In the genomic region with DNA sequence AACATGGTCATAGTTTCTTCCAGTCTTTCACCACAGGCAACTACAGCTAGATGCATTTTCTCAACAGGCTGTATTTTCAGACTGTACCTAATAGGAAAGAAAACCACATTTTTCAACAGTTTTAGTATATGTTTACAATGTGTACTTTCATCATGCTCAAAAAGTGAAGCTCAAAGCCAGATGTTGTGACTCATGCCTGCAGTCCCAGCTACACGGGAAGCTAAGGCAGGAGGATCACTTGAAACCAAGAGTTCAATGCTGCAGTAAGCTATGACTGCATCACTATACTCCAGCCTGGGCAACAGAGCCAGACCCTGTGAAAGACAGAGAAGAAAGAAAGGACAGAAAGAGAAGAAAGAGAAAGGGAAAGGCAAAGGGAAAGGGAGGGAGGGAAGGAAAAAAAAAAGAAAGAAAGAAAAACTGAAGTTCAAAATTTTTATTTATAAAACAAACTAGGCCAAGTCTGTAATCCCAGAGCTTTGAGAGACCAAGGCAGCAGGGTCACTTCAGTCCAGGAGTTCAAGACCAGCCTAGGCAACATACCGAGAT, we compare ENCODE assay signal across 1 cellular context.
TF ChIP-seq lines count a peak whose summit lies in the region.

No MANE protein-coding gene starts in this region.

TF ChIP-seq in HepG2, 621 proteins besides CTCF, POLR2A, EP300 and RAD21 (continued from another document):
- TF ChIP-seq BCL6 (CRISPR knock-in tag; IDR thresholded peaks at IDR 0.05) (no peak), MEIS2 (CRISPR knock-in tag; IDR thresholded peaks at IDR 0.05) (no peak), RXRA (CRISPR knock-in tag; IDR thresholded peaks at IDR 0.05) (no peak), GTF3A (CRISPR knock-in tag; conservative IDR thresholded peaks at IDR 0.05) (no peak), NFE2L2 (IDR thresholded peaks at IDR 0.05; ENCODE audit: low read length) (no peak), SALL1 (CRISPR knock-in tag; IDR thresholded peaks at IDR 0.05) (no peak), ZNF263 (CRISPR knock-in tag; IDR thresholded peaks at IDR 0.05) (no peak), ZNF484 (CRISPR knock-in tag; IDR thresholded peaks at IDR 0.05; ENCODE audit: borderline replicate concordance, low read depth) (no peak), ZNF570 (CRISPR knock-in tag; IDR thresholded peaks at IDR 0.05; ENCODE audit: borderline replicate concordance) (no peak), PCBP2 (optimal IDR thresholded peaks at IDR 0.05; ENCODE audit: low read depth, low read length, poor library complexity, severe bottlenecking) (no peak), KAT2B (IDR thresholded peaks at IDR 0.05; ENCODE audit: borderline replicate concordance, low read depth, low read length) (no peak), ATF7-NPFF (CRISPR knock-in tag; IDR thresholded peaks at IDR 0.05; ENCODE audit: low read depth) (no peak)
- TF ChIP-seq, protein P1, sequence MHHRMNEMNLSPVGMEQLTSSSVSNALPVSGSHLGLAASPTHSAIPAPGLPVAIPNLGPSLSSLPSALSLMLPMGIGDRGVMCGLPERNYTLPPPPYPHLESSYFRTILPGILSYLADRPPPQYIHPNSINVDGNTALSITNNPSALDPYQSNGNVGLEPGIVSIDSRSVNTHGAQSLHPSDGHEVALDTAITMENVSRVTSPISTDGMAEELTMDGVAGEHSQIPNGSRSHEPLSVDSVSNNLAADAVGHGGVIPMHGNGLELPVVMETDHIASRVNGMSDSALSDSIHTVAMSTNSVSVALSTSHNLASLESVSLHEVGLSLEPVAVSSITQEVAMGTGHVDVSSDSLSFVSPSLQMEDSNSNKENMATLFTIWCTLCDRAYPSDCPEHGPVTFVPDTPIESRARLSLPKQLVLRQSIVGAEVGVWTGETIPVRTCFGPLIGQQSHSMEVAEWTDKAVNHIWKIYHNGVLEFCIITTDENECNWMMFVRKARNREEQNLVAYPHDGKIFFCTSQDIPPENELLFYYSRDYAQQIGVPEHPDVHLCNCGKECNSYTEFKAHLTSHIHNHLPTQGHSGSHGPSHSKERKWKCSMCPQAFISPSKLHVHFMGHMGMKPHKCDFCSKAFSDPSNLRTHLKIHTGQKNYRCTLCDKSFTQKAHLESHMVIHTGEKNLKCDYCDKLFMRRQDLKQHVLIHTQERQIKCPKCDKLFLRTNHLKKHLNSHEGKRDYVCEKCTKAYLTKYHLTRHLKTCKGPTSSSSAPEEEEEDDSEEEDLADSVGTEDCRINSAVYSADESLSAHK (CRISPR knock-in tag; IDR thresholded peaks at IDR 0.05; ENCODE audit: borderline replicate concordance), result no peak
- TF ChIP-seq, protein P2, sequence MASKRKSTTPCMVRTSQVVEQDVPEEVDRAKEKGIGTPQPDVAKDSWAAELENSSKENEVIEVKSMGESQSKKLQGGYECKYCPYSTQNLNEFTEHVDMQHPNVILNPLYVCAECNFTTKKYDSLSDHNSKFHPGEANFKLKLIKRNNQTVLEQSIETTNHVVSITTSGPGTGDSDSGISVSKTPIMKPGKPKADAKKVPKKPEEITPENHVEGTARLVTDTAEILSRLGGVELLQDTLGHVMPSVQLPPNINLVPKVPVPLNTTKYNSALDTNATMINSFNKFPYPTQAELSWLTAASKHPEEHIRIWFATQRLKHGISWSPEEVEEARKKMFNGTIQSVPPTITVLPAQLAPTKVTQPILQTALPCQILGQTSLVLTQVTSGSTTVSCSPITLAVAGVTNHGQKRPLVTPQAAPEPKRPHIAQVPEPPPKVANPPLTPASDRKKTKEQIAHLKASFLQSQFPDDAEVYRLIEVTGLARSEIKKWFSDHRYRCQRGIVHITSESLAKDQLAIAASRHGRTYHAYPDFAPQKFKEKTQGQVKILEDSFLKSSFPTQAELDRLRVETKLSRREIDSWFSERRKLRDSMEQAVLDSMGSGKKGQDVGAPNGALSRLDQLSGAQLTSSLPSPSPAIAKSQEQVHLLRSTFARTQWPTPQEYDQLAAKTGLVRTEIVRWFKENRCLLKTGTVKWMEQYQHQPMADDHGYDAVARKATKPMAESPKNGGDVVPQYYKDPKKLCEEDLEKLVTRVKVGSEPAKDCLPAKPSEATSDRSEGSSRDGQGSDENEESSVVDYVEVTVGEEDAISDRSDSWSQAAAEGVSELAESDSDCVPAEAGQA (IDR thresholded peaks at IDR 0.05; ENCODE audit: low read depth), result no peak
- TF ChIP-seq, protein P2 (CRISPR knock-in tag; IDR thresholded peaks at IDR 0.05; ENCODE audit: borderline replicate concordance), result no peak
- TF ChIP-seq, protein P3, sequence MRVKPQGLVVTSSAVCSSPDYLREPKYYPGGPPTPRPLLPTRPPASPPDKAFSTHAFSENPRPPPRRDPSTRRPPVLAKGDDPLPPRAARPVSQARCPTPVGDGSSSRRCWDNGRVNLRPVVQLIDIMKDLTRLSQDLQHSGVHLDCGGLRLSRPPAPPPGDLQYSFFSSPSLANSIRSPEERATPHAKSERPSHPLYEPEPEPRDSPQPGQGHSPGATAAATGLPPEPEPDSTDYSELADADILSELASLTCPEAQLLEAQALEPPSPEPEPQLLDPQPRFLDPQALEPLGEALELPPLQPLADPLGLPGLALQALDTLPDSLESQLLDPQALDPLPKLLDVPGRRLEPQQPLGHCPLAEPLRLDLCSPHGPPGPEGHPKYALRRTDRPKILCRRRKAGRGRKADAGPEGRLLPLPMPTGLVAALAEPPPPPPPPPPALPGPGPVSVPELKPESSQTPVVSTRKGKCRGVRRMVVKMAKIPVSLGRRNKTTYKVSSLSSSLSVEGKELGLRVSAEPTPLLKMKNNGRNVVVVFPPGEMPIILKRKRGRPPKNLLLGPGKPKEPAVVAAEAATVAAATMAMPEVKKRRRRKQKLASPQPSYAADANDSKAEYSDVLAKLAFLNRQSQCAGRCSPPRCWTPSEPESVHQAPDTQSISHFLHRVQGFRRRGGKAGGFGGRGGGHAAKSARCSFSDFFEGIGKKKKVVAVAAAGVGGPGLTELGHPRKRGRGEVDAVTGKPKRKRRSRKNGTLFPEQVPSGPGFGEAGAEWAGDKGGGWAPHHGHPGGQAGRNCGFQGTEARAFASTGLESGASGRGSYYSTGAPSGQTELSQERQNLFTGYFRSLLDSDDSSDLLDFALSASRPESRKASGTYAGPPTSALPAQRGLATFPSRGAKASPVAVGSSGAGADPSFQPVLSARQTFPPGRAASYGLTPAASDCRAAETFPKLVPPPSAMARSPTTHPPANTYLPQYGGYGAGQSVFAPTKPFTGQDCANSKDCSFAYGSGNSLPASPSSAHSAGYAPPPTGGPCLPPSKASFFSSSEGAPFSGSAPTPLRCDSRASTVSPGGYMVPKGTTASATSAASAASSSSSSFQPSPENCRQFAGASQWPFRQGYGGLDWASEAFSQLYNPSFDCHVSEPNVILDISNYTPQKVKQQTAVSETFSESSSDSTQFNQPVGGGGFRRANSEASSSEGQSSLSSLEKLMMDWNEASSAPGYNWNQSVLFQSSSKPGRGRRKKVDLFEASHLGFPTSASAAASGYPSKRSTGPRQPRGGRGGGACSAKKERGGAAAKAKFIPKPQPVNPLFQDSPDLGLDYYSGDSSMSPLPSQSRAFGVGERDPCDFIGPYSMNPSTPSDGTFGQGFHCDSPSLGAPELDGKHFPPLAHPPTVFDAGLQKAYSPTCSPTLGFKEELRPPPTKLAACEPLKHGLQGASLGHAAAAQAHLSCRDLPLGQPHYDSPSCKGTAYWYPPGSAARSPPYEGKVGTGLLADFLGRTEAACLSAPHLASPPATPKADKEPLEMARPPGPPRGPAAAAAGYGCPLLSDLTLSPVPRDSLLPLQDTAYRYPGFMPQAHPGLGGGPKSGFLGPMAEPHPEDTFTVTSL (CRISPR knock-in tag; IDR thresholded peaks at IDR 0.05; ENCODE audit: borderline replicate concordance), result no peak
